2 cellular contexts compared by ENCODE assay signal in the genomic region with DNA sequence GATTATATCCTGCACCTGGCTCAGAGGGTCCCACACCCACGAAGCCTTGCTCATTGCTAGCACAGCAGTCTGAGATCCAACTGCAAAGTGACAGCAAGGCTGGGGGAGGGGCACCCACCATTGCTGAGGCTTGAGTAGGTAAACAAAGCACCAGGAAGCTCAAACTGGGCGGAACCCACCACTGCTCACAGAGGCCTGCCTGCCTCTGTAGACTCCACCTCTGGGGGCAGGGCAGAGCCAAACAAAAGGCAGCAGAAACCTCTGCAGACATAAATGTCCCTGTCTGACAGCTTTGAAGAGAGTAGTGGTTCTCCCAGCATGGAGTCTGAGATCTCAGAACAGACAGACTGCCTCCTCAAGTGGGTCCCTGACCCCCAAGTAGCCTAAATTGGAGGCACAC. TPM values are rescaled to one million over a fixed set of nuclear protein-coding genes. Genes with fewer than 3 reads are reported as not detected.
"Had no signal": no experiment of that assay in that cellular context is flagged by ENCODE, and none has a peak within 500 bp of the region (broad histone marks: within the 10 kb centered on the region; RNA-seq: fewer than 3 reads in every experiment).

No MANE protein-coding gene starts in this region.

RNA-seq across cellular contexts. Expression of a gene that starts 36.3 kb away (rescaled TPM):
- polyA plus RNA-seq: immature natural killer cell; naive thymus-derived CD4-positive, alpha-beta T cell had no signal
